ENCODE assay signal across 19 cellular contexts in the genomic region with DNA sequence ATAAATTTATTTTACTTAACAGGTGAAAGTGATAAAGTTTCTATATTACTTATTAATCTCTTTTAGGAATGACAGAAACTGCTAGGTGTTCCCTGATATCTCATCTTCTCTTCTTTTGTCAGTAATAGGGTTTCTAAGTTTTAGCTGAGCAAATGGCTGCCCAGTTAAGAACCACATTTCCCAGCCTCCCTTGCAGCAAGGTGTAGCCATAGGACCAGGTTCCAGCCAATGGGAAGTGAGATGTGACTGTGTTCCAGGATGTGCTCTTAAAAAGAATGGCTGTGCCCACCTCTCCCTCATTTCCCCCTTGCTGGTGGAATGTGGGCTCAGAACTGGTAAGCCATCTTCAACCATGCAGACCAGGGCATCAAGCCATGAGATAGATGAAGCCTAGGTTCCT.
DNase-seq lines count a peak whose midpoint lies in the region; ATAC-seq, FAIRE-seq and TF ChIP-seq lines count a peak whose summit lies in the region.
"Had no signal": no experiment of that assay in that cellular context is flagged by ENCODE, and none has a peak within 500 bp of the region (broad histone marks: within the 10 kb centered on the region; RNA-seq: fewer than 3 reads in every experiment).

No MANE protein-coding gene starts in this region.

- H2BK120ac ChIP-seq in H1 (replicated peaks; ENCODE audit: low read depth, low read length), result no peak overlapping the region

- TF ChIP-seq POLR2A in H1 (IDR thresholded peaks at IDR 0.05; ENCODE audit: control extremely low read depth in 1 of 2, low read depth in 2 of 2, low read length in 2 of 2), result no peak

- H3K9ac ChIP-seq in H1 (replicated peaks in 1 of 4; ENCODE audit: extremely low read depth in 1 of 4, low read depth in 3 of 4, low read length in 3 of 4), result no peak overlapping the region

- no peak overlapping the region for H3K27ac ChIP-seq in H1 (ENCODE audit: low read depth, low read length)
- H3K27ac ChIP-seq: ascending aorta, esophagus muscularis mucosa, left lung, SK-N-MC, stomach, uterus had no signal

- no peak overlapping the region for H3K4me3 ChIP-seq in H1 (ENCODE audit: extremely low read depth in 1 of 4, insufficient read depth in 2 of 4, low read depth in 3 of 4, low read length in 4 of 4)
- H3K4me3 ChIP-seq: ascending aorta, esophagus muscularis mucosa, left lung, SK-N-MC, stomach, uterus had no signal

- H3K36me3 ChIP-seq in H1 (ENCODE audit: control insufficient read depth in 2 of 4, insufficient read depth in 4 of 4, low read length in 3 of 4), result no peaks in the 10 kb centered on the region
- H3K36me3 ChIP-seq: ascending aorta, BE2C, esophagus muscularis mucosa, left lung, stomach, uterus had no signal

- in situ Hi-C loops in ACHN (cut with HindIII; ENCODE audit: low pct_ligation_motif_present, low pct_unique_long_range_greater_than_20kb, low sequenced_read_pairs), result no loop called here

- TF ChIP-seq RAD21 in H1 (IDR thresholded peaks at IDR 0.05 in 1 of 2, conservative IDR thresholded peaks at IDR 0.05 in 1 of 2; ENCODE audit: low read depth in 2 of 2, low read length in 2 of 2), result no peak

- intact Hi-C loops in posterior vena cava (cut with DNase I), result no loop called here
- intact Hi-C loops in head of caudate nucleus (cut with DNase I), result no loop called here

- H3K79me1 ChIP-seq in H1 (ENCODE audit: low read depth, low read length), result no peaks in the 10 kb centered on the region

- ATAC-seq in GM18511 (IDR thresholded peaks at IDR 0.05; ENCODE audit: unreplicated experiment) (peak; percentile 67), HG03139 (IDR thresholded peaks at IDR 0.05; ENCODE audit: unreplicated experiment) (no peak)
- ATAC-seq: left lung had no signal

- no peak overlapping the region for H3K56ac ChIP-seq in H1 (replicated peaks; ENCODE audit: insufficient read length, low read depth, low read length)

- no peak overlapping the region for H2AK5ac ChIP-seq in H1 (ENCODE audit: low read depth, low read length)

- no peak overlapping the region for H2BK12ac ChIP-seq in H1 (ENCODE audit: low read depth, low read length)

- H3K4me2 ChIP-seq in H1 (ENCODE audit: insufficient read depth in 1 of 2, low read depth in 2 of 2, low read length in 2 of 2), result no peak overlapping the region

- H3K27me3 ChIP-seq in H1 (replicated peaks in 1 of 4; ENCODE audit: control insufficient read depth in 3 of 4, extremely low read depth in 1 of 4, insufficient read depth in 3 of 4, low read length in 3 of 4), result no peaks in the 10 kb centered on the region
- H3K27me3 ChIP-seq: ascending aorta, BE2C, esophagus muscularis mucosa, stomach, uterus had no signal

- no peaks in the 10 kb centered on the region for H3K23me2 ChIP-seq in H1 (ENCODE audit: low read depth, low read length)

- TF ChIP-seq CTCF in H1 (IDR thresholded peaks at IDR 0.05; ENCODE audit: control extremely low read depth in 1 of 3, insufficient read depth in 1 of 3, low read depth in 1 of 3, low read length in 3 of 3), result no peak
- TF ChIP-seq CTCF in GM10248 (IDR thresholded peaks at IDR 0.05; ENCODE audit: control extremely low read depth, extremely low read depth, low read depth, missing control alignments), result no peak

- no peaks in the 10 kb centered on the region for H3K9me3 ChIP-seq in H1 (ENCODE audit: insufficient read depth in 2 of 2, low read depth in 1 of 2, low read length in 1 of 2)
- H3K9me3 ChIP-seq: ascending aorta, BE2C, esophagus muscularis mucosa, left lung, uterus had no signal

- no peak overlapping the region for H2BK5ac ChIP-seq in H1 (ENCODE audit: low read depth, low read length)

- POLR2A ChIA-PET in H1 (lab: Charles Lee; ENCODE audit: partially characterized antibody), result interaction anchor here (1.3 kb wide), 1 partner anchor 29 kb away, joined by 3 read pairs; no protein-coding TSS in a partner anchor
- POLR2A ChIA-PET in GM10248 (lab: Yijun Ruan, JAX), result no interaction called here

- H4K91ac ChIP-seq in H1 (replicated peaks; ENCODE audit: insufficient read length, low read length), result no peak overlapping the region

- FAIRE-seq in H1 (lab: Jason Lieb, UNC), result no peak

- peak; percentile 8 for DNase-seq in ACHN
- DNase-seq in M059J (ENCODE audit: low read depth), result peak; percentile 7
- no peak for DNase-seq in H1 (ENCODE audit: low read depth in 1 of 2, low spot score in 2 of 2)
- no peak for DNase-seq in posterior vena cava (ENCODE audit: low spot score)
- DNase-seq in GM10248 (ENCODE audit: extremely low spot score), result no peak
- DNase-seq in head of caudate nucleus, result no peak
- DNase-seq: activated effector memory CD4-positive, alpha-beta T cell treated with Interleukin-2 at 50 U/mL for 16 hours; BE2C; hippocampal formation; left lung; naive B cell; NCI-H1105; stomach; uterus had no signal

- no peak overlapping the region for H2AFZ ChIP-seq in H1 (ENCODE audit: low read length)

- no peaks in the 10 kb centered on the region for H3K79me2 ChIP-seq in H1 (ENCODE audit: control insufficient read depth in 1 of 2, insufficient read depth in 2 of 2, low read length in 2 of 2)

- H4K8ac ChIP-seq in H1 (ENCODE audit: extremely low read depth, insufficient read depth, low read length), result no peak overlapping the region

- H3K23ac ChIP-seq in H1 (ENCODE audit: insufficient read length), result no peak overlapping the region

- CTCF ChIA-PET in H1 (lab: Charles Lee; ENCODE audit: partially characterized antibody) (no interaction called here), GM10248 (lab: Yijun Ruan, JAX) (interaction anchor here (2.8 kb wide), 1 partner anchor 19 kb away, joined by 10 read pairs; no protein-coding TSS in a partner anchor)

- H2BK15ac ChIP-seq in H1 (ENCODE audit: low read length), result no peak overlapping the region

- no peak overlapping the region for H3K14ac ChIP-seq in H1 (ENCODE audit: insufficient read length)

- H4K20me1 ChIP-seq in H1 (replicated peaks in 1 of 2; ENCODE audit: control insufficient read depth in 1 of 2, insufficient read depth in 2 of 2, low read length in 2 of 2), result no peaks in the 10 kb centered on the region

- no peak for TF ChIP-seq EP300 in H1 (IDR thresholded peaks at IDR 0.05; ENCODE audit: borderline replicate concordance in 1 of 2, low read depth in 2 of 2, low read length in 2 of 2)

- H3K4ac ChIP-seq in H1 (replicated peaks; ENCODE audit: insufficient read length, low read depth, low read length), result no peak overlapping the region

- no peak overlapping the region for H4K5ac ChIP-seq in H1 (ENCODE audit: insufficient read length, low read depth, low read length)

- peaks cover 0 to 3% (median 1%) of the 10 kb centered on the region in 4 experiments; a peak in 1 of 7 replicates for H3K4me1 ChIP-seq in H1 (replicated peaks in 1 of 4; ENCODE audit: control insufficient read depth in 3 of 4, insufficient read depth in 4 of 4, low read length in 3 of 4)
- H3K4me1 ChIP-seq: ascending aorta, BE2C, esophagus muscularis mucosa, left lung, stomach, uterus had no signal

- no peak overlapping the region for H3K18ac ChIP-seq in H1 (ENCODE audit: extremely low read depth, low read length)

- no peak overlapping the region for H2BK20ac ChIP-seq in H1 (ENCODE audit: low read length)

TF ChIP-seq in H1, 55 proteins besides CTCF, POLR2A, EP300 and RAD21:
- TF ChIP-seq YY1 (IDR thresholded peaks at IDR 0.05; ENCODE audit: low read depth, low read length) (peak; percentile 73; the same call in 1 of the 2 replicates), CBX5 (IDR thresholded peaks at IDR 0.05; ENCODE audit: low read depth, low read length) (no peak)

Comparison
In these comparisons a context has a peak if more than half of its experiments do, and no peak if none do; other contexts are left out.
1. DNase-seq: peak in ACHN (single experiment) and M059J (single experiment); none in H1 (0 of 2), posterior vena cava (single experiment), GM10248 (single experiment) and head of caudate nucleus (0 of 42).